In the genomic region with DNA sequence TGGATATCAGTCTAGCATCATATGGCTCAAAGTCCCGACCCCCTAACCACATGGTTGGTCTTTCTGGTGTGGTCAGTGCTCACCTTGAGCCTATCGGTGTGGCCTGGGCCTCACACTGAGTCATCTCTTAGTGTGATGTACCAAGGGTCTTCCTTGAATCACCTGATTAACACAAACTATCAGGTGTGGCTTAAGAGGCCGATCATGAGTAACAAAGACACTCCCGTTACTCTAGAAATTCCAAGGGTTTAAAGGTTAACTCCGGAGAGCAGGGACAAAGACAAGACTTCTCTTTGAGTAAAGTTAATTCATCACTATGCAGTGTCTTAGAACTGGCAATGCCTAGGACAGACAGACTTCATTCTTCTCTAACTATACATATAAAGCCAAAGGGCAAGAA, we compare ENCODE assay signal across 2 cellular contexts.
TF ChIP-seq lines count a peak whose summit lies in the region.

No MANE protein-coding gene starts in this region.

TF ChIP-seq in GM23338, 12 proteins besides CTCF, POLR2A, EP300 and RAD21:
- TF ChIP-seq CREB1 (CRISPR knock-in tag; IDR thresholded peaks at IDR 0.05; ENCODE audit: low read depth) (no peak), EZH2phosphoT487 (IDR thresholded peaks at IDR 0.05; ENCODE audit: unreplicated experiment) (no peak), NANOG (IDR thresholded peaks at IDR 0.05; ENCODE audit: borderline replicate concordance) (no peak), JUNB (IDR thresholded peaks at IDR 0.05; ENCODE audit: unreplicated experiment) (no peak), STAT1 (IDR thresholded peaks at IDR 0.05; ENCODE audit: unreplicated experiment) (no peak), ZNF331 (CRISPR knock-in tag; IDR thresholded peaks at IDR 0.05; ENCODE audit: low read depth) (no peak)
- TF ChIP-seq, protein P1, sequence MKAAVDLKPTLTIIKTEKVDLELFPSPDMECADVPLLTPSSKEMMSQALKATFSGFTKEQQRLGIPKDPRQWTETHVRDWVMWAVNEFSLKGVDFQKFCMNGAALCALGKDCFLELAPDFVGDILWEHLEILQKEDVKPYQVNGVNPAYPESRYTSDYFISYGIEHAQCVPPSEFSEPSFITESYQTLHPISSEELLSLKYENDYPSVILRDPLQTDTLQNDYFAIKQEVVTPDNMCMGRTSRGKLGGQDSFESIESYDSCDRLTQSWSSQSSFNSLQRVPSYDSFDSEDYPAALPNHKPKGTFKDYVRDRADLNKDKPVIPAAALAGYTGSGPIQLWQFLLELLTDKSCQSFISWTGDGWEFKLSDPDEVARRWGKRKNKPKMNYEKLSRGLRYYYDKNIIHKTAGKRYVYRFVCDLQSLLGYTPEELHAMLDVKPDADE (IDR thresholded peaks at IDR 0.05), result no peak
- TF ChIP-seq, protein P2, sequence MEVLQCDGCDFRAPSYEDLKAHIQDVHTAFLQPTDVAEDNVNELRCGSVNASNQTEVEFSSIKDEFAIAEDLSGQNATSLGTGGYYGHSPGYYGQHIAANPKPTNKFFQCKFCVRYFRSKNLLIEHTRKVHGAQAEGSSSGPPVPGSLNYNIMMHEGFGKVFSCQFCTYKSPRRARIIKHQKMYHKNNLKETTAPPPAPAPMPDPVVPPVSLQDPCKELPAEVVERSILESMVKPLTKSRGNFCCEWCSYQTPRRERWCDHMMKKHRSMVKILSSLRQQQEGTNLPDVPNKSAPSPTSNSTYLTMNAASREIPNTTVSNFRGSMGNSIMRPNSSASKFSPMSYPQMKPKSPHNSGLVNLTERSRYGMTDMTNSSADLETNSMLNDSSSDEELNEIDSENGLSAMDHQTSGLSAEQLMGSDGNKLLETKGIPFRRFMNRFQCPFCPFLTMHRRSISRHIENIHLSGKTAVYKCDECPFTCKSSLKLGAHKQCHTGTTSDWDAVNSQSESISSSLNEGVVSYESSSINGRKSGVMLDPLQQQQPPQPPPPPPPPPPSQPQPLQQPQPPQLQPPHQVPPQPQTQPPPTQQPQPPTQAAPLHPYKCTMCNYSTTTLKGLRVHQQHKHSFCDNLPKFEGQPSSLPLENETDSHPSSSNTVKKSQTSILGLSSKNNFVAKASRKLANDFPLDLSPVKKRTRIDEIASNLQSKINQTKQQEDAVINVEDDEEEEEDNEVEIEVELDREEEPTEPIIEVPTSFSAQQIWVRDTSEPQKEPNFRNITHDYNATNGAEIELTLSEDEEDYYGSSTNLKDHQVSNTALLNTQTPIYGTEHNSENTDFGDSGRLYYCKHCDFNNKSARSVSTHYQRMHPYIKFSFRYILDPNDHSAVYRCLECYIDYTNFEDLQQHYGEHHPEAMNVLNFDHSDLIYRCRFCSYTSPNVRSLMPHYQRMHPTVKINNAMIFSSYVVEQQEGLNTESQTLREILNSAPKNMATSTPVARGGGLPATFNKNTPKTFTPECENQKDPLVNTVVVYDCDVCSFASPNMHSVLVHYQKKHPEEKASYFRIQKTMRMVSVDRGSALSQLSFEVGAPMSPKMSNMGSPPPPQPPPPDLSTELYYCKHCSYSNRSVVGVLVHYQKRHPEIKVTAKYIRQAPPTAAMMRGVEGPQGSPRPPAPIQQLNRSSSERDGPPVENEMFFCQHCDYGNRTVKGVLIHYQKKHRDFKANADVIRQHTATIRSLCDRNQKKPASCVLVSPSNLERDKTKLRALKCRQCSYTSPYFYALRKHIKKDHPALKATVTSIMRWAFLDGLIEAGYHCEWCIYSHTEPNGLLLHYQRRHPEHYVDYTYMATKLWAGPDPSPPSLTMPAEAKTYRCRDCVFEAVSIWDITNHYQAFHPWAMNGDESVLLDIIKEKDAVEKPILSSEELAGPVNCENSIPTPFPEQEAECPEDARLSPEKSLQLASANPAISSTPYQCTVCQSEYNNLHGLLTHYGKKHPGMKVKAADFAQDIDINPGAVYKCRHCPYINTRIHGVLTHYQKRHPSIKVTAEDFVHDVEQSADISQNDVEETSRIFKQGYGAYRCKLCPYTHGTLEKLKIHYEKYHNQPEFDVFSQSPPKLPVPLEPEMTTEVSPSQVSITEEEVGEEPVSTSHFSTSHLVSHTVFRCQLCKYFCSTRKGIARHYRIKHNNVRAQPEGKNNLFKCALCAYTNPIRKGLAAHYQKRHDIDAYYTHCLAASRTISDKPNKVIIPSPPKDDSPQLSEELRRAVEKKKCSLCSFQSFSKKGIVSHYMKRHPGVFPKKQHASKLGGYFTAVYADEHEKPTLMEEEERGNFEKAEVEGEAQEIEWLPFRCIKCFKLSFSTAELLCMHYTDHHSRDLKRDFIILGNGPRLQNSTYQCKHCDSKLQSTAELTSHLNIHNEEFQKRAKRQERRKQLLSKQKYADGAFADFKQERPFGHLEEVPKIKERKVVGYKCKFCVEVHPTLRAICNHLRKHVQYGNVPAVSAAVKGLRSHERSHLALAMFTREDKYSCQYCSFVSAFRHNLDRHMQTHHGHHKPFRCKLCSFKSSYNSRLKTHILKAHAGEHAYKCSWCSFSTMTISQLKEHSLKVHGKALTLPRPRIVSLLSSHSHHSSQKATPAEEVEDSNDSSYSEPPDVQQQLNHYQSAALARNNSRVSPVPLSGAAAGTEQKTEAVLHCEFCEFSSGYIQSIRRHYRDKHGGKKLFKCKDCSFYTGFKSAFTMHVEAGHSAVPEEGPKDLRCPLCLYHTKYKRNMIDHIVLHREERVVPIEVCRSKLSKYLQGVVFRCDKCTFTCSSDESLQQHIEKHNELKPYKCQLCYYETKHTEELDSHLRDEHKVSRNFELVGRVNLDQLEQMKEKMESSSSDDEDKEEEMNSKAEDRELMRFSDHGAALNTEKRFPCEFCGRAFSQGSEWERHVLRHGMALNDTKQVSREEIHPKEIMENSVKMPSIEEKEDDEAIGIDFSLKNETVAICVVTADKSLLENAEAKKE (CRISPR knock-in tag; IDR thresholded peaks at IDR 0.05), result no peak
TF ChIP-seq in GM23338: peak in this region for 0.

TF ChIP-seq in H1, 55 proteins besides CTCF, POLR2A, EP300 and RAD21:
- TF ChIP-seq TBP (IDR thresholded peaks at IDR 0.05; ENCODE audit: low read depth, low read length), result no peak
- no peak for TF ChIP-seq TCF12 (IDR thresholded peaks at IDR 0.05; ENCODE audit: low read depth, low read length)
- TF ChIP-seq BRCA1 (IDR thresholded peaks at IDR 0.05; ENCODE audit: low read depth, low read length), result no peak
- TF ChIP-seq BACH1 (IDR thresholded peaks at IDR 0.05; ENCODE audit: low read length), result no peak
- no peak for TF ChIP-seq ZNF274 (IDR thresholded peaks at IDR 0.05; ENCODE audit: borderline replicate concordance, extremely low read depth, low read length)
- TF ChIP-seq POLR2AphosphoS5 (IDR thresholded peaks at IDR 0.05; ENCODE audit: low read depth, low read length), result no peak
- TF ChIP-seq, protein P3, sequence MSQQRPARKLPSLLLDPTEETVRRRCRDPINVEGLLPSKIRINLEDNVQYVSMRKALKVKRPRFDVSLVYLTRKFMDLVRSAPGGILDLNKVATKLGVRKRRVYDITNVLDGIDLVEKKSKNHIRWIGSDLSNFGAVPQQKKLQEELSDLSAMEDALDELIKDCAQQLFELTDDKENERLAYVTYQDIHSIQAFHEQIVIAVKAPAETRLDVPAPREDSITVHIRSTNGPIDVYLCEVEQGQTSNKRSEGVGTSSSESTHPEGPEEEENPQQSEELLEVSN (IDR thresholded peaks at IDR 0.05), result no peak
- no peak for TF ChIP-seq GTF2F1 (IDR thresholded peaks at IDR 0.05; ENCODE audit: borderline replicate concordance, low read depth, low read length)
- TF ChIP-seq SAP30 (IDR thresholded peaks at IDR 0.05; ENCODE audit: insufficient read depth, insufficient replicate concordance, low read length), result no peak
- no peak for TF ChIP-seq JUND (IDR thresholded peaks at IDR 0.05; ENCODE audit: low read length)
- no peak for TF ChIP-seq RNF2 (IDR thresholded peaks at IDR 0.05; ENCODE audit: borderline replicate concordance, low read depth, low read length, missing control alignments, poor library complexity, severe bottlenecking)
- TF ChIP-seq, protein P4, sequence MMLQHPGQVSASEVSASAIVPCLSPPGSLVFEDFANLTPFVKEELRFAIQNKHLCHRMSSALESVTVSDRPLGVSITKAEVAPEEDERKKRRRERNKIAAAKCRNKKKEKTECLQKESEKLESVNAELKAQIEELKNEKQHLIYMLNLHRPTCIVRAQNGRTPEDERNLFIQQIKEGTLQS (IDR thresholded peaks at IDR 0.05; ENCODE audit: insufficient read depth, low read depth, low read length), result no peak
- no peak for TF ChIP-seq POU5F1 (IDR thresholded peaks at IDR 0.05; ENCODE audit: low read depth, low read length)
- no peak for TF ChIP-seq KDM4A (IDR thresholded peaks at IDR 0.05; ENCODE audit: low read depth, low read length, severe bottlenecking)
- TF ChIP-seq PHF8 (conservative IDR thresholded peaks at IDR 0.05; ENCODE audit: low read depth, low read length), result no peak
- no peak for TF ChIP-seq RBBP5 (IDR thresholded peaks at IDR 0.05; ENCODE audit: borderline replicate concordance, low read depth, low read length)
- no peak for TF ChIP-seq JUN (IDR thresholded peaks at IDR 0.05; ENCODE audit: low read depth, low read length)
- no peak for TF ChIP-seq SIN3A (conservative IDR thresholded peaks at IDR 0.05 in 1 of 2, IDR thresholded peaks at IDR 0.05 in 1 of 2; ENCODE audit: low read depth in 1 of 2, low read length in 2 of 2)
- TF ChIP-seq SRF (IDR thresholded peaks at IDR 0.05; ENCODE audit: low read depth, low read length), result no peak
- no peak for TF ChIP-seq SIX5 (IDR thresholded peaks at IDR 0.05; ENCODE audit: low read depth, low read length)
